In genomic region chr13:109769921-109770320, GRCh38 we compare ENCODE assay signal across 22 cellular contexts.
"Had no signal": no experiment of that assay in that cellular context is flagged by ENCODE, and none has a peak within 500 bp of the region (broad histone marks: within the 10 kb centered on the region; RNA-seq: fewer than 3 reads in every experiment).

No MANE protein-coding gene starts in this region.

- H3K4me2 ChIP-seq: neural progenitor cell had no signal

- H3K4me1 ChIP-seq: pancreas had no signal

- H3K9me3 ChIP-seq: heart left ventricle, pancreas, suprapubic skin, thyroid gland, uterus had no signal

- H3K36me3 Mint-ChIP-seq: natural killer cell treated with Interleukin-12 subunit alpha and Interleukin-12 subunit beta and Interleukin-15 and Interleukin-18, amount 100 ng/mL, for 72 hours had no signal

- H3K36me3 ChIP-seq: neural progenitor cell, thyroid gland, uterus had no signal

- H3K4me3 Mint-ChIP-seq: natural killer cell treated with Interleukin-12 subunit alpha and Interleukin-12 subunit beta and Interleukin-15 and Interleukin-18, amount 100 ng/mL, for 72 hours; neural progenitor cell; type B pancreatic cell had no signal

- DNase-seq: dorsolateral prefrontal cortex; effector CD8-positive, alpha-beta T cell; heart left ventricle; hippocampal formation; left colon; left ventricle myocardium superior; mesenchymal stem cell; midbrain; occipital lobe; pancreas; right cardiac atrium; small intestine; stimulated activated CD4-positive, alpha-beta T cell treated with anti-CD3 and anti-CD28 coated beads, Interleukin-2, amount 100 ng/mL, for 48 hours; stimulated activated naive CD4-positive, alpha-beta T cell treated with Interleukin-2 at 50 U/mL for 16 hours; thyroid gland; uterus had no signal

- H3K9me3 Mint-ChIP-seq: natural killer cell treated with Interleukin-12 subunit alpha and Interleukin-12 subunit beta and Interleukin-15 and Interleukin-18, amount 100 ng/mL, for 72 hours had no signal

- H3K27me3 Mint-ChIP-seq: natural killer cell treated with Interleukin-12 subunit alpha and Interleukin-12 subunit beta and Interleukin-15 and Interleukin-18, amount 100 ng/mL, for 72 hours; progenitor cell of endocrine pancreas; type B pancreatic cell had no signal

- H3K27ac Mint-ChIP-seq: natural killer cell treated with Interleukin-12 subunit alpha and Interleukin-12 subunit beta and Interleukin-15 and Interleukin-18, amount 100 ng/mL, for 72 hours; neural progenitor cell; type B pancreatic cell had no signal

- H3K4me3 ChIP-seq: dorsolateral prefrontal cortex, heart left ventricle, lung, neural progenitor cell, pancreas, suprapubic skin, thyroid gland, uterus had no signal

- ATAC-seq: heart left ventricle; left colon; left ventricle myocardium superior; natural killer cell treated with Interleukin-12 subunit alpha and Interleukin-12 subunit beta and Interleukin-15 and Interleukin-18, amount 100 ng/mL, for 72 hours; pancreas had no signal

- H2AFZ ChIP-seq: neural progenitor cell had no signal

- H3K27ac ChIP-seq: heart left ventricle, neural progenitor cell, pancreas, suprapubic skin, thyroid gland, uterus had no signal

- H3K27me3 ChIP-seq: dorsolateral prefrontal cortex, heart left ventricle, neural progenitor cell, pancreas, suprapubic skin, thyroid gland, uterus had no signal
